8 cellular contexts compared by ENCODE assay signal in the genomic region with DNA sequence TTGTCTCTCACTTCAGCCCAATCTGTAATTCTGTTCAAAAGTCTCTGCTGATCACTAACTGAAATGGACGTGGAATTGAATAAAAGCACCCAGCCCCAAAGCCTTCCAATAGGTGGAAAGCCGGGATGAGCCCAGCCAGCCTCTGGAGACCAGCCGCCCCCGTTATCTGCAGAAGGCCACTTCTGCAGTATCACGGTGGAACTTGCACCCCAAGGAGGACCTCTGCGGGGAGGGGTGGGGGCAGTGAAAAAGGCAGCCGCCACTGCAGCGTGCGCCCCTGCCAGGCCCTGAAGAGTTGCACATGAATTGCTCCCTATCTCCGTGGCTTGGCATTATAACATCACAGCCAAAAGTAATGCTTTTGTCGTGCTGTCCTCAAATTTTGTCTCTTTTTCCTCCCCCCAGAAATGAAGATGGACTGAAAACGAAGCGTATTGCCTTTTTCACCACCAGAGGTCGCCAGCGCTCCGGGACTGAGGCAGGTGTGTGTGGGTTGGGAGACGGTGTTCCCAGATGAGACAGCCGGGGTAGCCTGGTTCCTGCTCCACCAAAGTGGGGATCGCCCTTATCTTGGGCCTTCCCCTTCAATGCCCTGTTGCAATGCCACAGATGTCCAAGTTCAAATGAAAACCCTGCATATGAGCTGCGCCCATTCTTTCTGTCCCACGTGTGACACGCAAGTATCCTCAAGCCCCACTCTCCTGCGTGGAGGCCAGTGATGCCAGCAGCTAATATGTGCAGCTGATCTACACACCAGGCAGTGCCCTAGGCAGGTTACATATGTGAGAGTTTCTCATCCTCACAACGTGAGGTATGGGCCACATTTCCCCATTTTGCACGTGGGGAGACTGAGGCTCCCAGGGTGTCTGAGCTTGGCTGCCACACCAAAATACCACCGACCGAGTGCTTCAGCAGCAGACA.
DNase-seq lines count a peak whose midpoint lies in the region; ATAC-seq and TF ChIP-seq lines count a peak whose summit lies in the region.

No MANE protein-coding gene starts in this region.

- DNase-seq in ACHN, result peak; percentile 58
- peak; percentile 81 for DNase-seq in GM13977 (ENCODE audit: low spot score)
- peak; percentile 51 for DNase-seq in NCI-H146 (lab: John Stamatoyannopoulos, UW)
- DNase-seq in activated CD4-positive, alpha-beta T cell treated with anti-CD3 and anti-CD28 coated beads for 4 hours, result peak; percentile 66 to 69
- DNase-seq in cerebellum (ENCODE audit: low spot score), result peak; percentile 74
- peak; percentile 72 to 91 for DNase-seq in left lung
- DNase-seq in stimulated activated CD4-positive, alpha-beta T cell treated with anti-CD3 and anti-CD28 coated beads, Interleukin-4, amount 100 ng/mL, for 48 hours (ENCODE audit: low read depth in 2 of 2), result peak; percentile 65 to 70

- no peaks in the 10 kb centered on the region for H3K9me3 ChIP-seq in left lung

- H3K4me3 ChIP-seq in left lung, result no peak overlapping the region

- TF ChIP-seq CTCF in GM13977 (IDR thresholded peaks at IDR 0.05; ENCODE audit: extremely low read depth, insufficient read depth, missing control alignments) (peak; percentile 84), left lung (IDR thresholded peaks at IDR 0.05) (peak; percentile 81 to 83)

- peak; percentile 81 for ATAC-seq in left lung
- ATAC-seq in HG03442 (IDR thresholded peaks at IDR 0.05; ENCODE audit: unreplicated experiment), result no peak

- intact Hi-C loops in left lung (cut with DNase I), result loop anchor here in 1 of 2 donors (10.0 kb wide), 1 partner anchor 240 kb away; the partner anchor contains the start of gene CHSY1

- in situ Hi-C loops in ACHN (cut with HindIII; ENCODE audit: low pct_ligation_motif_present, low pct_unique_long_range_greater_than_20kb, low sequenced_read_pairs), result no loop called here
- in situ Hi-C loops in GM13977 (cut with MboI; ENCODE audit: low pct_unique_long_range_greater_than_20kb, low sequenced_read_pairs, unreplicated experiment), result no loop called here

- H3K27ac ChIP-seq in left lung, result no peak overlapping the region

- peaks cover 0 to 65% of the 10 kb centered on the region in 2 donors for H3K36me3 ChIP-seq in left lung

- H3K27me3 ChIP-seq in left lung, result no peaks in the 10 kb centered on the region

- H3K4me1 ChIP-seq in left lung, result peaks cover 9 to 19% of the 10 kb centered on the region in 2 donors
